ENCODE assay signal across 18 cellular contexts in the genomic region with DNA sequence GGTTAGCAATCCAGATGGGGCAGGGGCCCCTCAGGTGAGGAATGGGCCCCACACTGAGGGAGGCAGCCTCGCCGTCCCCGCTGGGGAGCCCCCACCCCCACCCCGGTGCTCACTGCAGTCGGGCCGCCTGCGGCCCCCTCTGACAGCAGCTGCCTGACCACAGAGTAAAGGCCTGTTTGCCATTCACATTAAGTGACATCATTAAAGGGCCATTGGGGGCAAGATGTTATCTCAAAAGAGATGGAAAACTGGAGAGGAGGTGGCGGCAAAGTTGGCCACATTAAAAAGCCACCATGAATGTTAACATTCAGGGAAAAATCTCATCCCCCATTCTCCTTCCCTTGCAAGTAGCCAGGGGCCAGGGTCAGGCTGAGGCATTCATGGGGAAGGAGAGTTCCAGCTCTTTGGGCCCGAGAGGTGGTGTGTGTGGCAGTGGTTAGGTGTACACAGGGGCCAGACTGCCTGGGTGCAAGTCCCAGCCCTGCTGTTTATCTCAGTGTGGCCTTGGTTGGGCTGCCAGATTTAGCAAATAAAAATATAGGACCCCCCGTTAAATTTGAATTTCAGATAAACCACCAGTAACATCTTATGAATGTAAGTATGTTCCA. TPM values are rescaled to one million over a fixed set of nuclear protein-coding genes. Genes with fewer than 3 reads are reported as not detected.
"Had no signal": no experiment of that assay in that cellular context is flagged by ENCODE, and none has a peak within 500 bp of the region (broad histone marks: within the 10 kb centered on the region; RNA-seq: fewer than 3 reads in every experiment).

No MANE protein-coding gene starts in this region.

- H3K27ac ChIP-seq: body of pancreas, epithelial cell of prostate, stomach, uterus, VCaP had no signal

- DNase-seq: activated CD4-positive, alpha-beta T cell treated with anti-CD3 and anti-CD28 coated beads for 4 hours; activated naive CD4-positive, alpha-beta T cell treated with anti-CD3 and anti-CD28 coated beads, Interleukin-2, amount 50 U/mL, for 16 hours; activated T-cell treated with anti-CD3 and anti-CD28 coated beads for 4 hours; amniotic stem cell; effector memory CD8-positive, alpha-beta T cell; kidney glomerular epithelial cell; midbrain; naive thymus-derived CD4-positive, alpha-beta T cell; right cardiac atrium; stimulated activated CD4-positive, alpha-beta T cell treated with anti-CD3 and anti-CD28 coated beads, Interleukin-2, amount 100 ng/mL, for 48 hours; stomach; T1000 had no signal

- ATAC-seq: activated T-helper 17 cell treated with anti-CD3 and anti-CD28 coated beads, Interleukin-2, amount 50 U/mL, for 72 hours; body of pancreas; effector memory CD8-positive, alpha-beta T cell; naive thymus-derived CD4-positive, alpha-beta T cell; right cardiac atrium had no signal

- H3K27me3 ChIP-seq: body of pancreas, uterus had no signal

- H3K36me3 ChIP-seq: stomach, uterus had no signal

- H3K9me3 ChIP-seq: body of pancreas, uterus had no signal

- H3K4me3 ChIP-seq: body of pancreas, stomach, uterus had no signal

- H3K4me1 ChIP-seq: body of pancreas, stomach, uterus had no signal

RNA-seq across cellular contexts. Expression of gene VSTM2B, which starts 20.9 kb away (rescaled TPM):
- total RNA-seq: activated T-helper 17 cell treated with anti-CD3 and anti-CD28 coated beads, Interleukin-2, amount 50 U/mL, for 72 hours; body of pancreas; liver; right cardiac atrium; stomach; uterus had no signal
- polyA plus RNA-seq: liver; naive thymus-derived CD4-positive, alpha-beta T cell; right cardiac atrium; stomach had no signal
